In the genomic region with DNA sequence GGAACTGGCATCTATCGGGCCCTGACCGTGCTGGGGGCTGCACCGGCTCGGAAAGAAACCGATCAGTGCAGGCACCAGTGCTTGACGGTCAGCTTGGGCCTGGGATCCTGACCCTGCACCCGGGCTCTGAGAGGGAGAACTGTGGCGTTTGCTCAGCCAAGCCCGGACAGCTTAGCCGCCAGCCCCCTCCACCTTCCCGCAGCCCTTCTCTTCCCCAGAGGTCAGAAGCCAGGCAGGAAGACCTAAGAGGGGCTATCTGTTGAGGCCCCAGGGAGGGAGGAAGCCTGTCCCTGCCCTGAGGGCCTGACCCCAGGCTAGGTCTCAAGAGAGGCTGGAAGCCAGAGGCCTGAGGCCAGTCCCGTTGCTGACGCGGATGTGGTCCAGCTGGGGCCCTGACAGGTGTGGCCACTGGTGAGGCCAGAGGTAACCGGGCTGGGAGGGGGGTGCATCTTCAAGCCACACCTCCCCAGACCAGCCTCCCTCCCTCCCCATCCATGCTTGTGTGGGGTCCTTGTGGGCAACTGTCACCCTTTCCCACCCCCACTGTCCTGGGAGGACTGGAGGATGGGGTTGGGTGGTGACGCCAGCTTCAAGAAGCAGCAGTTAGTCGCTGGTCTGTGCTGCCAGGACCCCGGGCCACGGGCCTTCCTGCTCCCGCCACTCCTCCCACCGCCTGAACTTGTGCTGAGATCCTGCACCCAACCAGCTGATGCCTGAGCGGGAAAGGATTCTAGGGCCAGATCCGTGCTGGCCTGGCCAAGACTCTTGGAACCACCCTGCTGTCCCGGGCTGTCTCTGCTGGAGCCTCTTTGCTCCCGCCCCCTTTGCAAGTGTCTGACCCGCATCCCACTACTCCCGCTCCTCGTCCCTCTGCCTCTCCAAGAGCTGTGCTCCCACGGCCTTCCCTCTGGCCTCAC, we compare ENCODE assay signal across 9 cellular contexts. TPM values are rescaled to one million over a fixed set of nuclear protein-coding genes. Genes with fewer than 3 reads are reported as not detected.
A peak's percentile ranks its signal among the peaks of the same experiment; 100 is the strongest.
DNase-seq lines count a peak whose midpoint lies in the region; ATAC-seq and TF ChIP-seq lines count a peak whose summit lies in the region.
"Had no signal": no experiment of that assay in that cellular context is flagged by ENCODE, and none has a peak within 500 bp of the region (broad histone marks: within the 10 kb centered on the region; RNA-seq: fewer than 3 reads in every experiment).

No MANE protein-coding gene starts in this region.

- 45 to 50% methylated on average over 29 of the region's 29 CpGs for WGBS in heart right ventricle, 2 donors

- peaks cover 24 to 69% (median 51%) of the 10 kb centered on the region in 9 donors for H3K4me1 ChIP-seq in heart right ventricle

- H3K4me1 Mint-ChIP-seq in activated B cell treated with CpG ODN at 0.5 μM for 24 hours: peaks cover 27% of the 10 kb centered on the region

- TF ChIP-seq CTCF in activated B cell treated with CpG ODN at 0.5 μM for 24 hours (IDR thresholded peaks at IDR 0.05) (no peak), heart right ventricle (IDR thresholded peaks at IDR 0.05) (no peak)

- H3K36me3 ChIP-seq in heart right ventricle: peaks cover 0 to 19% (median 0%) of the 10 kb centered on the region in 9 donors

- peak overlapping the region in 5 of 10 donors; percentile 5 to 22 (median 12) for H3K4me3 ChIP-seq in heart right ventricle
- peak overlapping the region; percentile 7 for H3K4me3 ChIP-seq in skeletal muscle cell (ENCODE audit: low read depth, low read length)

- no peaks in the 10 kb centered on the region for H3K36me3 Mint-ChIP-seq in activated B cell treated with CpG ODN at 0.5 μM for 24 hours (ENCODE audit: low read depth)

- no peaks in the 10 kb centered on the region for H3K9me3 Mint-ChIP-seq in activated B cell treated with CpG ODN at 0.5 μM for 24 hours

- H3K27ac ChIP-seq in heart right ventricle: peak overlapping the region in 8 of 10 donors; percentile 14 to 75 (median 58)

- intact Hi-C loops in activated B cell treated with CpG ODN at 0.5 μM for 24 hours (cut with micrococcal nuclease) (loop anchor here (5.0 kb wide), 1 partner anchor 91 kb away; no protein-coding TSS in a partner anchor), heart right ventricle (cut with DNase I) (no loop called here)

- no peaks in the 10 kb centered on the region for H3K9me3 ChIP-seq in heart right ventricle

- DNase-seq in G401 (ENCODE audit: low spot score): peak; percentile 24
- DNase-seq in activated B cell treated with CpG ODN at 0.5 μM for 24 hours: no peak
- peak; percentile 25 to 68 for DNase-seq in heart right ventricle
- DNase-seq in skeletal muscle cell (ENCODE audit: low read depth): no peak
- DNase-seq in iPS-NIHi7 (ENCODE audit: extremely low spot score): no peak
- no peak for DNase-seq in RKO (ENCODE audit: low spot score)
- no peak for DNase-seq in GF-D8 (lab: John Stamatoyannopoulos, UW)
- DNase-seq: NCI-H226 had no signal

- in situ Hi-C loops in G401 (cut with HindIII; ENCODE audit: low sequenced_read_pairs): no loop called here

- ATAC-seq in activated B cell treated with CpG ODN at 0.5 μM for 24 hours (ENCODE audit: low read depth) (no peak), heart right ventricle (peak; percentile 9 to 53 (median 27)), GM19324 (IDR thresholded peaks at IDR 0.05; ENCODE audit: low FRiP score, unreplicated experiment) (no peak)

- CTCF ChIA-PET in activated B cell treated with CpG ODN at 0.5 μM for 24 hours (lab: Charles Lee): interaction anchor here (1.3 kb wide), 1 partner anchor 19 kb away, joined by 4 read pairs; no protein-coding TSS in a partner anchor

- peak overlapping the region; percentile 43 for H3K27ac Mint-ChIP-seq in activated B cell treated with CpG ODN at 0.5 μM for 24 hours

- peak overlapping the region; percentile 59 for H3K4me3 Mint-ChIP-seq in activated B cell treated with CpG ODN at 0.5 μM for 24 hours

- POLR2A ChIA-PET in activated B cell treated with CpG ODN at 0.5 μM for 24 hours (lab: Charles Lee): no interaction called here

- peaks cover 0 to 47% (median 35%) of the 10 kb centered on the region in 7 donors for H3K27me3 ChIP-seq in heart right ventricle

- H3K27me3 Mint-ChIP-seq in activated B cell treated with CpG ODN at 0.5 μM for 24 hours: peaks cover 12% of the 10 kb centered on the region

RNA-seq across cellular contexts. Expression of a gene that starts 2.6 kb away (rescaled TPM):
- 66.4 and 70.2 TPM in 2 replicates for total RNA-seq in G401 (2014; rRNA removed; shearing (Covaris generic))
- total RNA-seq in activated B cell treated with CpG ODN at 0.5 μM for 24 hours: 29.3 and 30.7 TPM in 2 replicates
- 100 to 1,000 TPM in 3 of 10 donors, 10 to 100 TPM in 7; 64.7 to 153 (median 78.0) TPM for total RNA-seq in heart right ventricle
- 100 to 1,000 TPM in 1 of 2 donors, 10 to 100 TPM in 1; 75.4 to 153 TPM for polyA plus RNA-seq in heart right ventricle

RNA-seq across cellular contexts. Expression of a gene that starts 6.6 kb away (rescaled TPM):
- 23.0 and 26.7 TPM in 2 replicates for total RNA-seq in G401 (2014; rRNA removed; shearing (Covaris generic))
- total RNA-seq in activated B cell treated with CpG ODN at 0.5 μM for 24 hours (0.07 and 0.16 TPM in 2 replicates), heart right ventricle (10 to 100 TPM in 9 of 10 donors, 1 to 10 TPM in 1; 7.2 to 23.3 (median 14.6) TPM)
- polyA plus RNA-seq in heart right ventricle: 10 to 100 TPM; 28.7 to 35.6 TPM

RNA-seq across cellular contexts. Expression of a gene that starts 20.7 kb away (rescaled TPM):
- total RNA-seq in G401 (2014; rRNA removed; shearing (Covaris generic)): 0.14 TPM in 1 of 2 replicates, not detected in the other
- total RNA-seq in activated B cell treated with CpG ODN at 0.5 μM for 24 hours (2.5 and 2.7 TPM in 2 replicates), heart right ventricle (under 1 TPM; 0.16 to 0.87 (median 0.35) TPM)
- 1 to 10 TPM in 1 of 2 donors, under 1 TPM in 1; 0.39 to 3.1 TPM for polyA plus RNA-seq in heart right ventricle

RNA-seq across cellular contexts. Expression of a gene that starts 23.2 kb away (rescaled TPM):
- total RNA-seq in G401 (2014; rRNA removed; shearing (Covaris generic)): 210 and 263 TPM in 2 replicates
- total RNA-seq in activated B cell treated with CpG ODN at 0.5 μM for 24 hours (91.5 and 105 TPM in 2 replicates), heart right ventricle (100 to 1,000 TPM; 176 to 251 (median 193) TPM)
- 100 to 1,000 TPM; 376 to 528 TPM for polyA plus RNA-seq in heart right ventricle

RNA-seq across cellular contexts. Expression of a gene that starts 27.2 kb away (rescaled TPM):
- total RNA-seq in G401 (2014; rRNA removed; shearing (Covaris generic)): 22.5 and 23.5 TPM in 2 replicates
- total RNA-seq in activated B cell treated with CpG ODN at 0.5 μM for 24 hours: 13.8 and 15.3 TPM in 2 replicates
- total RNA-seq in heart right ventricle: 100 to 1,000 TPM in 1 of 10 donors, 10 to 100 TPM in 9; 49.4 to 126 (median 65.4) TPM
- 100 to 1,000 TPM in 1 of 2 donors, 10 to 100 TPM in 1; 55.3 to 222 TPM for polyA plus RNA-seq in heart right ventricle

Comparison
In these comparisons a context has a peak if more than half of its experiments do, and no peak if none do; other contexts are left out.
1. DNase-seq: peak in G401 (single experiment) and heart right ventricle (2 of 2); none in activated B cell treated with CpG ODN at 0.5 μM for 24 hours (single experiment), skeletal muscle cell (single experiment), iPS-NIHi7 (single experiment), RKO (single experiment) and GF-D8 (single experiment).
2. ATAC-seq: peak in heart right ventricle (8 of 8); none in activated B cell treated with CpG ODN at 0.5 μM for 24 hours (single experiment) and GM19324 (single experiment).